In the genomic region with DNA sequence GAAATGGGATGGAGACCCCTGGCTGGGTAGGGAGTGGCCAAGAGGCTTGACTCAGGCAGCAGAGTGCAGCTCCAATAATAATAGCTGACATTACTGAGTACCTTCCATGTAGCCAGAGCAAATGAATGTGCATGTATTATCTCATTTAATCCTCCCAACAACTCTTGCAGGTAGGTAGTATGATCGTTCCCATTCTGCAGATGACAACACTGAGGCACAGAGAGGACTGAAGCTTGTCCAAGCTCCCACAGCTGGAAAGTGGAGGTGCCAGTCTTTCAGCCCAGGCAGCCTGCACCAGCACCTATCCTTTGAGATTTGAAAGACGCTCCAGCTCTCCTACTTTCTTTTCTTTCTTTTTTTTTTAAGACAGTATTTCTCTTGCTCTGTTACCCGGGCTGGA, we compare ENCODE assay signal across 27 cellular contexts.
"Had no signal": no experiment of that assay in that cellular context is flagged by ENCODE, and none has a peak within 500 bp of the region (broad histone marks: within the 10 kb centered on the region; RNA-seq: fewer than 3 reads in every experiment).

No MANE protein-coding gene starts in this region.

- H3K36me3 ChIP-seq: colonic mucosa, esophagus muscularis mucosa, esophagus squamous epithelium, gastrocnemius medialis, gastroesophageal sphincter, heart right ventricle had no signal

- H3K4me3 ChIP-seq: colonic mucosa, coronary artery, dorsolateral prefrontal cortex, esophagus muscularis mucosa, esophagus squamous epithelium, gastrocnemius medialis, gastroesophageal sphincter, heart right ventricle had no signal

- H3K4me1 ChIP-seq: colonic mucosa, esophagus muscularis mucosa, esophagus squamous epithelium, gastrocnemius medialis, gastroesophageal sphincter had no signal

- DNase-seq: colonic mucosa; cortex of kidney; dermis blood vessel endothelial cell; dorsolateral prefrontal cortex; effector CD4-positive, alpha-beta T cell; effector CD8-positive, alpha-beta T cell; effector memory CD4-positive, alpha-beta T cell; effector memory CD8-positive, alpha-beta T cell; endodermal cell; erythroblast; esophagus squamous epithelium; foreskin fibroblast; foreskin keratinocyte; foreskin melanocyte; gastrocnemius medialis; glutamatergic neuron; head of caudate nucleus; heart right ventricle had no signal

- H3K9me3 ChIP-seq: colonic mucosa, esophagus muscularis mucosa, esophagus squamous epithelium, gastrocnemius medialis, gastroesophageal sphincter, heart right ventricle had no signal

- FAIRE-seq: colon, endometrium, endothelial cell of umbilical vein, frontal cortex had no signal

- H3K27ac ChIP-seq: colonic mucosa, coronary artery, dorsolateral prefrontal cortex, epithelial cell of prostate, esophagus muscularis mucosa, esophagus squamous epithelium, foreskin keratinocyte, gastrocnemius medialis, gastroesophageal sphincter, heart right ventricle had no signal

- H3K27me3 ChIP-seq: colonic mucosa, dorsolateral prefrontal cortex, gastrocnemius medialis had no signal

- ATAC-seq: effector memory CD8-positive, alpha-beta T cell; esophagus mucosa; foreskin keratinocyte; gastrocnemius medialis; gastroesophageal sphincter; heart right ventricle had no signal
